Comparison of ENCODE assay signal across 19 cellular contexts in the genomic region with DNA sequence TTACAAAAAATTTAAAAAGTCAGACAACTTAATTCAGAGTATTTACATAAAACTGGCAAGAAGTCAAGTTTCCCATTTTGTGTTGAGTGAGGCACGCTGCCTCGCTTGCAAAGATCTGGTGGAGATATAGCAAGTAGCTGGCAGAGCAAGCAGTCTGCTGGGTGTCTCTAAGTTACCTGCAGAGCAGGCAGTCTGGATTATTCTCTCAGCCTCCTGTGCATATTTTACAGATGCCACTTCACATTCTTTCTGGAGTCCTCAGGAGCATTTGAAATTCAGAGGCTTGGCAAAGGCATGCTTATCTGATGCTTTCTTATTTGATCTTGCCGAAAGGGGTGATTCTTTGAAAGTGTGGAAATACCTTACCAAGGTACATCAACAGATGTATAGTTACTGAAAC.
DNase-seq lines count a peak whose midpoint lies in the region; ATAC-seq and TF ChIP-seq lines count a peak whose summit lies in the region.
"Had no signal": no experiment of that assay in that cellular context is flagged by ENCODE, and none has a peak within 500 bp of the region (broad histone marks: within the 10 kb centered on the region; RNA-seq: fewer than 3 reads in every experiment).

No MANE protein-coding gene starts in this region.

- no peak for ATAC-seq in GM19397 (IDR thresholded peaks at IDR 0.05; ENCODE audit: unreplicated experiment)
- ATAC-seq in activated CD4-positive, CD25-positive, alpha-beta regulatory T cell treated with anti-CD3 and anti-CD28 coated beads, Interleukin-2, amount 50 U/mL, for 24 hours = no peak
- ATAC-seq: HCT116, K562 had no signal

- H3K4me2 ChIP-seq in parathyroid adenoma (ENCODE audit: low read length) = peak overlapping the region; percentile 55
- H3K4me2 ChIP-seq: BLaER1 had no signal

- H3K9me3 ChIP-seq in iPS DF 6.9 (ENCODE audit: control insufficient read depth, insufficient read depth, low read length) (no peaks in the 10 kb centered on the region), parathyroid adenoma (ENCODE audit: control insufficient read depth, low read length) (no peaks in the 10 kb centered on the region)
- H3K9me3 ChIP-seq: BLaER1 had no signal

- H3K9ac ChIP-seq in parathyroid adenoma = no peak overlapping the region
- H3K9ac ChIP-seq: BLaER1 had no signal

- no peak overlapping the region for H2AFZ ChIP-seq in parathyroid adenoma

- no CpG with 5 or more reads among the region's 3 CpGs for WGBS in iPS DF 6.9 (ENCODE audit: insufficient coverage, insufficient read length)

- DNase-seq in H7 (peak; percentile 6), SK-N-DZ (ENCODE audit: low spot score) (peak; percentile 15), iPS DF 6.9 (ENCODE audit: low read depth, low spot score) (peak; percentile 7), NCI-H2081 (lab: John Stamatoyannopoulos, UW) (no peak)
- DNase-seq: CD8-positive, alpha-beta memory T cell; DMS153; EL; NCI-H1048; NCI-H2107; NCI-H774; SHP77 treated with DMSO at 0.1 percent for 48 hours; SW 1271 had no signal

- H3K4me3 ChIP-seq in H7 (ENCODE audit: insufficient read depth, low read depth, low read length) = no peak overlapping the region
- H3K4me3 ChIP-seq in iPS DF 6.9 (ENCODE audit: low read length) = no peak overlapping the region
- no peak overlapping the region for H3K4me3 ChIP-seq in parathyroid adenoma (ENCODE audit: low read depth, low read length)
- H3K4me3 ChIP-seq: BLaER1, K562 had no signal

- no peaks in the 10 kb centered on the region for H3K36me3 ChIP-seq in H7 (replicated peaks; ENCODE audit: control insufficient read depth, insufficient read depth, low read length)
- no peaks in the 10 kb centered on the region for H3K36me3 ChIP-seq in iPS DF 6.9 (ENCODE audit: control insufficient read depth, insufficient read depth, low read length)
- no peaks in the 10 kb centered on the region for H3K36me3 ChIP-seq in parathyroid adenoma (ENCODE audit: control insufficient read depth, insufficient read depth, low read length)
- H3K36me3 ChIP-seq: BLaER1 had no signal

- H3K27me3 ChIP-seq in H7 (ENCODE audit: control insufficient read depth, insufficient read depth, low read length) = no peaks in the 10 kb centered on the region
- no peaks in the 10 kb centered on the region for H3K27me3 ChIP-seq in iPS DF 6.9 (ENCODE audit: control insufficient read depth, insufficient read depth, low read length)
- H3K27me3 ChIP-seq in parathyroid adenoma (ENCODE audit: control insufficient read depth, insufficient read depth, low read length) = no peaks in the 10 kb centered on the region
- H3K27me3 ChIP-seq: BLaER1 had no signal

- no peaks in the 10 kb centered on the region for H3K79me2 ChIP-seq in parathyroid adenoma

- H3K27ac ChIP-seq in iPS DF 6.9 (ENCODE audit: low read length) (no peak overlapping the region), parathyroid adenoma (no peak overlapping the region)
- H3K27ac ChIP-seq: BLaER1, HL-60 had no signal

- H3K4me1 ChIP-seq in iPS DF 6.9 (ENCODE audit: control insufficient read depth, insufficient read depth, low read length) = no peaks in the 10 kb centered on the region
- H3K4me1 ChIP-seq in parathyroid adenoma = no peaks in the 10 kb centered on the region
- H3K4me1 ChIP-seq: BLaER1 had no signal

- TF ChIP-seq CTCF in parathyroid adenoma (IDR thresholded peaks at IDR 0.05) = no peak

Comparison
In these comparisons a context has a peak if more than half of its experiments do, and no peak if none do; other contexts are left out.
1. DNase-seq: peak in H7 (single experiment), SK-N-DZ (single experiment) and iPS DF 6.9 (single experiment); none in NCI-H2081 (0 of 2).